In genomic region chr14:33393155-33393894, GRCh38 we compare ENCODE assay signal across 33 cellular contexts.
DNase-seq lines count a peak whose midpoint lies in the region; ATAC-seq, FAIRE-seq and TF ChIP-seq lines count a peak whose summit lies in the region.
"Had no signal": no experiment of that assay in that cellular context is flagged by ENCODE, and none has a peak within 500 bp of the region (broad histone marks: within the 10 kb centered on the region; RNA-seq: fewer than 3 reads in every experiment).

No MANE protein-coding gene starts in this region.

- DNase-seq in COLO668 (lab: John Stamatoyannopoulos, UW; ENCODE audit: unreplicated experiment) = peak; percentile 66
- DNase-seq in NCI-H1092 (lab: John Stamatoyannopoulos, UW) = peak; percentile 28
- peak; percentile 91 for DNase-seq in NCI-H69 (lab: John Stamatoyannopoulos, UW)
- peak; percentile 65 for DNase-seq in choroid plexus epithelial cell (ENCODE audit: low read depth)
- DNase-seq in middle frontal gyrus (ENCODE audit: extremely low spot score, low spot score) = no peak
- DNase-seq in GM12891 (ENCODE audit: insufficient read length, low spot score) = no peak
- DNase-seq: activated CD4-positive, alpha-beta T cell treated with anti-CD3 and anti-CD28 coated beads for 36 hours; activated T-cell treated with anti-CD3 and anti-CD28 coated beads for 4 hours; anterior cingulate cortex; Caco-2; central memory CD4-positive, alpha-beta T cell; dorsolateral prefrontal cortex; hypothalamus; immature natural killer cell; MM.1S; naive thymus-derived CD4-positive, alpha-beta T cell; NCI-H1694; NCI-H510A; occipital lobe; SK-N-SH; stimulated activated naive CD8-positive, alpha-beta T cell treated with anti-CD3 and anti-CD28 coated beads, Interleukin-15, Interleukin-2, amounts not matched to agents 100 U/mL and 50 U/mL, for 24 hours; T-helper 2 cell; uterus had no signal

- FAIRE-seq in GM12891 (lab: Jason Lieb, UNC) = no peak
- FAIRE-seq: GM12878, RCC 7860 had no signal

- H3K4me3 ChIP-seq in choroid plexus epithelial cell (ENCODE audit: low read depth, low read length) = no peak overlapping the region
- H3K4me3 ChIP-seq: BLaER1 treated with 17β-estradiol and CSF1 and Interleukin-3, amounts not matched to agents 10 nM and 100 nM; dorsolateral prefrontal cortex; gastroesophageal sphincter; GM12878; skin epidermis; thoracic aorta; uterus had no signal

- TF ChIP-seq POLR2A in GM12891 (IDR thresholded peaks at IDR 0.05; ENCODE audit: low read depth, low read length) = no peak

- no peak for TF ChIP-seq CTCF in choroid plexus epithelial cell (conservative IDR thresholded peaks at IDR 0.05; ENCODE audit: low read depth, low read length)

- ATAC-seq in GM19463 (IDR thresholded peaks at IDR 0.05; ENCODE audit: unreplicated experiment) = no peak
- ATAC-seq in HG02588 (IDR thresholded peaks at IDR 0.05; ENCODE audit: unreplicated experiment) = no peak
- ATAC-seq: activated CD4-positive, alpha-beta T cell treated with anti-CD3 and anti-CD28 coated beads for 36 hours; activated naive CD4-positive, alpha-beta T cell treated with anti-CD3 and anti-CD28 coated beads, Interleukin-2, amount 50 U/mL, for 72 hours; gastroesophageal sphincter; GM12878; left lobe of liver; naive thymus-derived CD4-positive, alpha-beta T cell; stimulated activated naive CD8-positive, alpha-beta T cell treated with anti-CD3 and anti-CD28 coated beads, Interleukin-15, Interleukin-2, amounts not matched to agents 100 U/mL and 50 U/mL, for 24 hours had no signal

TF ChIP-seq in GM12891, 5 proteins besides CTCF, POLR2A, EP300 and RAD21:
- TF ChIP-seq PAX5 (IDR thresholded peaks at IDR 0.05; ENCODE audit: insufficient read depth, low read length, severe bottlenecking) (no peak), TAF1 (IDR thresholded peaks at IDR 0.05; ENCODE audit: low read depth, low read length) (no peak), POU2F2 (IDR thresholded peaks at IDR 0.05; ENCODE audit: low read depth, low read length) (no peak), SPI1 (IDR thresholded peaks at IDR 0.05; ENCODE audit: low read depth, low read length) (no peak), POLR2AphosphoS5 (IDR thresholded peaks at IDR 0.05; ENCODE audit: low read depth, low read length) (no peak)
TF ChIP-seq in GM12891: peak in this region for 0.

Comparison
In these comparisons a context has a peak if more than half of its experiments do, and no peak if none do; other contexts are left out.
1. DNase-seq: peak in COLO668 (single experiment), NCI-H1092 (single experiment), NCI-H69 (single experiment) and choroid plexus epithelial cell (single experiment); none in middle frontal gyrus (single experiment) and GM12891 (single experiment).